In the genomic region with DNA sequence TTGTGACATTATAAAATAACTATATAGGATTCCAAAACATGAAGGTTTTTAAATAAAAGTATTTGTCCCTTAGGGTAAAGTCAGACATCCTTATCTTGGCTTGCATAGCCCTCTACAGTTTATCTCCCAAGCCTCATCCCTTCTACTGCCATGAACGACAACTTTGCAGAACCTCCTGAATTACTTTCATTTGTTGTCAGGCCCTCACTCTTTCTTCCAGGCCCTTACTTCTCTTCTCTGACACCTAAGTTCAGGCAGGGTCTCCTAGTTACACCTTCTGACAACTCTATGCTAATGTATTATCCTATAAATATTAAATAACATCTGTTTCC, we compare ENCODE assay signal across 17 cellular contexts.
DNase-seq lines count a peak whose midpoint lies in the region; ATAC-seq and TF ChIP-seq lines count a peak whose summit lies in the region.
"Had no signal": no experiment of that assay in that cellular context is flagged by ENCODE, and none has a peak within 500 bp of the region (broad histone marks: within the 10 kb centered on the region; RNA-seq: fewer than 3 reads in every experiment).

No MANE protein-coding gene starts in this region.

- peaks cover 44% of the 10 kb centered on the region for H3K4me1 Mint-ChIP-seq in brain

- H4K8ac ChIP-seq in neuronal stem cell (ENCODE audit: low read depth, low read length), result no peak overlapping the region

- no peak overlapping the region for H2BK15ac ChIP-seq in neuronal stem cell (ENCODE audit: low read length)

- no peaks in the 10 kb centered on the region for H3K79me1 ChIP-seq in neuronal stem cell (ENCODE audit: low read depth, low read length)

- H2AK5ac ChIP-seq in neuronal stem cell (ENCODE audit: low read depth, low read length), result no peak overlapping the region

- H3K18ac ChIP-seq in neuronal stem cell (ENCODE audit: low read length), result no peak overlapping the region

- ATAC-seq in HG02884 (IDR thresholded peaks at IDR 0.05; ENCODE audit: unreplicated experiment) (no peak), upper lobe of left lung (ENCODE audit: low FRiP score in 2 of 2) (no peak)
- ATAC-seq: lower lobe of right lung had no signal

- 0 out of 2 replicates have a peak overlapping the region, but pooled peaks have one; percentile 14 for H2AFZ ChIP-seq in MM.1S (ENCODE audit: low read length)
- no peak overlapping the region for H2AFZ ChIP-seq in neuronal stem cell (ENCODE audit: low read length)
- no peak overlapping the region for H2AFZ ChIP-seq in SK-N-SH (ENCODE audit: low read depth)

- TF ChIP-seq EP300 in SK-N-SH (IDR thresholded peaks at IDR 0.05; ENCODE audit: borderline replicate concordance in 1 of 2, low read depth in 1 of 2, low read length in 1 of 2) (no peak), upper lobe of left lung (IDR thresholded peaks at IDR 0.05) (no peak)

- no peak overlapping the region for H2BK5ac ChIP-seq in neuronal stem cell (ENCODE audit: low read length)

- H2BK12ac ChIP-seq in neuronal stem cell (ENCODE audit: low read length), result no peak overlapping the region

- TF ChIP-seq RAD21 in SK-N-SH (IDR thresholded peaks at IDR 0.05; ENCODE audit: low read length), result no peak

- no peaks in the 10 kb centered on the region for H3K9me3 ChIP-seq in MM.1S (replicated peaks; ENCODE audit: insufficient read depth, low read length)
- H3K9me3 ChIP-seq in neuronal stem cell (replicated peaks in 1 of 2; ENCODE audit: control insufficient read depth in 2 of 2, insufficient read depth in 1 of 2, low read depth in 1 of 2, low read length in 2 of 2), result peaks cover 0 to 4% of the 10 kb centered on the region in 2 donors
- H3K9me3 ChIP-seq in SK-N-SH, result peaks cover 17% of the 10 kb centered on the region; the same call in 1 of the 2 replicates
- no peaks in the 10 kb centered on the region for H3K9me3 ChIP-seq in upper lobe of left lung
- H3K9me3 ChIP-seq: lower lobe of right lung had no signal

- TF ChIP-seq CTCF in MM.1S (IDR thresholded peaks at IDR 0.05; ENCODE audit: low read length), result no peak
- no peak for TF ChIP-seq CTCF in brain (conservative IDR thresholded peaks at IDR 0.05)
- no peak for TF ChIP-seq CTCF in SK-N-SH (IDR thresholded peaks at IDR 0.05)
- no peak for TF ChIP-seq CTCF in upper lobe of left lung (IDR thresholded peaks at IDR 0.05)

- H3K79me2 ChIP-seq in MM.1S (ENCODE audit: low read length), result no peaks in the 10 kb centered on the region
- H3K79me2 ChIP-seq in SK-N-SH (ENCODE audit: insufficient read depth), result no peaks in the 10 kb centered on the region

- no peak overlapping the region for H4K91ac ChIP-seq in neuronal stem cell (ENCODE audit: low read depth, low read length, poor library complexity)

- peak overlapping the region in 3 of 5 experiments; percentile 8 to 18 (median 9) for H3K27ac Mint-ChIP-seq in brain

- POLR2A ChIA-PET in SK-N-SH (lab: Yijun Ruan, JAX), result no interaction called here

- peaks cover 27% of the 10 kb centered on the region for H3F3A ChIP-seq in MM.1S (ENCODE audit: insufficient read depth, low read length)
- no peaks in the 10 kb centered on the region for H3F3A ChIP-seq in SK-N-SH (replicated peaks; ENCODE audit: insufficient read depth)

- CTCF ChIA-PET in SK-N-SH (lab: Yijun Ruan, JAX), result no interaction called here

- no peak overlapping the region for H2BK120ac ChIP-seq in neuronal stem cell (ENCODE audit: low read depth, low read length)

- peaks cover 0 to 33% (median 14%) of the 10 kb centered on the region in 5 experiments for H3K9me3 Mint-ChIP-seq in brain

- no peak overlapping the region for H3K4me3 Mint-ChIP-seq in brain

- H3K27me3 Mint-ChIP-seq in brain, result peaks cover 9% of the 10 kb centered on the region

- H3K36me3 Mint-ChIP-seq in brain, result no peaks in the 10 kb centered on the region

- no peak overlapping the region for H3K9ac ChIP-seq in MM.1S (ENCODE audit: low read length)
- H3K9ac ChIP-seq in neuronal stem cell (ENCODE audit: low read depth, low read length, poor library complexity), result no peak overlapping the region
- H3K9ac ChIP-seq in SK-N-SH, result no peak overlapping the region

- peak; percentile 21 for DNase-seq in DMS 273 (lab: John Stamatoyannopoulos, UW; ENCODE audit: unreplicated experiment)
- DNase-seq in DMS 273 treated with DMSO at 0.1 percent for 48 hours (lab: John Stamatoyannopoulos, UW), result no peak
- no peak for DNase-seq in MM.1S
- no peak for DNase-seq in neuronal stem cell (ENCODE audit: low spot score)
- no peak for DNase-seq in SK-N-SH
- no peak for DNase-seq in upper lobe of left lung
- DNase-seq: activated effector memory CD4-positive, alpha-beta T cell treated with Interleukin-2 at 50 U/mL for 16 hours; aorta; effector memory CD4-positive, alpha-beta T cell; glutamatergic neuron; lower lobe of right lung; posterior cingulate gyrus; SW 1271 had no signal

- no peak overlapping the region for H3K14ac ChIP-seq in neuronal stem cell (ENCODE audit: low read length)

- H3K9me2 ChIP-seq in MM.1S (replicated peaks; ENCODE audit: insufficient read depth, low read length) (no peaks in the 10 kb centered on the region), SK-N-SH (no peaks in the 10 kb centered on the region)

- H3K23ac ChIP-seq in neuronal stem cell (ENCODE audit: low read depth, low read length, poor library complexity), result no peak overlapping the region

- no peaks in the 10 kb centered on the region for H3K27me3 ChIP-seq in MM.1S (replicated peaks; ENCODE audit: insufficient read depth, low read length)
- no peaks in the 10 kb centered on the region for H3K27me3 ChIP-seq in neuronal stem cell (ENCODE audit: control insufficient read depth in 3 of 3, insufficient read depth in 3 of 3, low read depth in 1 of 3, low read length in 3 of 3)
- no peaks in the 10 kb centered on the region for H3K27me3 ChIP-seq in SK-N-SH (ENCODE audit: insufficient read depth)
- H3K27me3 ChIP-seq in upper lobe of left lung, result no peaks in the 10 kb centered on the region

- no CpG with 5 or more reads among the region's 1 CpG for WGBS in neuronal stem cell (ENCODE audit: extremely low coverage in 2 of 2, insufficient read length in 2 of 2, insufficient replicate concordance in 1 of 2), 2 donors
- 90% methylated on average over 1 of the region's 1 CpG for WGBS in SK-N-SH (ENCODE audit: low lambda C conversion rate)
- 23 to 28% methylated on average over 1 of the region's 1 CpG for WGBS in upper lobe of left lung, 2 donors

- no peak overlapping the region for H3K4ac ChIP-seq in neuronal stem cell (ENCODE audit: low read length)

- no peaks in the 10 kb centered on the region for H3K36me3 ChIP-seq in MM.1S (replicated peaks; ENCODE audit: insufficient read depth, low read length)
- H3K36me3 ChIP-seq in neuronal stem cell (replicated peaks in 1 of 2; ENCODE audit: control insufficient read depth in 2 of 2, insufficient read depth in 2 of 2, low read length in 2 of 2), result no peaks in the 10 kb centered on the region
- H3K36me3 ChIP-seq in SK-N-SH (replicated peaks in 1 of 2; ENCODE audit: control insufficient read depth in 1 of 2, insufficient read depth in 2 of 2, low read length in 1 of 2), result no peaks in the 10 kb centered on the region
- no peaks in the 10 kb centered on the region for H3K36me3 ChIP-seq in upper lobe of left lung
- H3K36me3 ChIP-seq: lower lobe of right lung had no signal

- H4K20me1 ChIP-seq in MM.1S (ENCODE audit: insufficient read depth, low read length) (no peaks in the 10 kb centered on the region), SK-N-SH (ENCODE audit: insufficient read depth) (no peaks in the 10 kb centered on the region)

- peak overlapping the region; percentile 62 for H3K4me2 ChIP-seq in MM.1S (ENCODE audit: low read depth, low read length)
- no peak overlapping the region for H3K4me2 ChIP-seq in neuronal stem cell (ENCODE audit: insufficient read depth, low read length, poor library complexity, severe bottlenecking)
- H3K4me2 ChIP-seq in SK-N-SH, result no peak overlapping the region

- H3K4me3 ChIP-seq in MM.1S (ENCODE audit: low read length) (no peak overlapping the region), neuronal stem cell (ENCODE audit: low read length in 2 of 2) (no peak overlapping the region), SK-N-SH (ENCODE audit: low read depth in 2 of 2, low read length in 1 of 2) (no peak overlapping the region), upper lobe of left lung (no peak overlapping the region)
- H3K4me3 ChIP-seq: lower lobe of right lung had no signal

- H3K27ac ChIP-seq in MM.1S (ENCODE audit: low read length) (peak overlapping the region; percentile 21; the same call in 1 of the 2 replicates), neuronal stem cell (replicated peaks; ENCODE audit: low read length) (peak overlapping the region; percentile 91), SK-N-SH (ENCODE audit: low read depth in 2 of 2, low read length in 1 of 2) (no peak overlapping the region), upper lobe of left lung (peak overlapping the region in 1 of 4 donors; percentile 19)
- H3K27ac ChIP-seq: 22Rv1, C4-2B, lower lobe of right lung had no signal

- peaks cover 54% of the 10 kb centered on the region for H3K4me1 ChIP-seq in MM.1S (ENCODE audit: low read length)
- peaks cover 4 to 18% of the 10 kb centered on the region in 2 donors for H3K4me1 ChIP-seq in neuronal stem cell (ENCODE audit: control insufficient read depth in 2 of 2, insufficient read depth in 1 of 2, low read depth in 1 of 2, low read length in 2 of 2)
- peaks cover 4 to 19% of the 10 kb centered on the region in 2 experiments; a peak in 2 of 4 replicates for H3K4me1 ChIP-seq in SK-N-SH (ENCODE audit: control insufficient read depth in 1 of 2, insufficient read depth in 2 of 2, low read depth in 1 of 2, low read length in 1 of 2)
- peaks cover 13 to 39% (median 27%) of the 10 kb centered on the region in 4 donors for H3K4me1 ChIP-seq in upper lobe of left lung

- no peak for TF ChIP-seq POLR2A in upper lobe of left lung (IDR thresholded peaks at IDR 0.05)

TF ChIP-seq in SK-N-SH, 30 proteins besides CTCF, POLR2A, EP300 and RAD21:
- TF ChIP-seq RCOR1 (IDR thresholded peaks at IDR 0.05; ENCODE audit: low read length), result no peak

Comparison
In these comparisons a context has a peak if more than half of its experiments do, and no peak if none do; other contexts are left out.
1. H3K27ac ChIP-seq: peak in MM.1S (single experiment) and neuronal stem cell (single experiment); none in SK-N-SH (0 of 2).